13 cellular contexts compared by ENCODE assay signal in the genomic region with DNA sequence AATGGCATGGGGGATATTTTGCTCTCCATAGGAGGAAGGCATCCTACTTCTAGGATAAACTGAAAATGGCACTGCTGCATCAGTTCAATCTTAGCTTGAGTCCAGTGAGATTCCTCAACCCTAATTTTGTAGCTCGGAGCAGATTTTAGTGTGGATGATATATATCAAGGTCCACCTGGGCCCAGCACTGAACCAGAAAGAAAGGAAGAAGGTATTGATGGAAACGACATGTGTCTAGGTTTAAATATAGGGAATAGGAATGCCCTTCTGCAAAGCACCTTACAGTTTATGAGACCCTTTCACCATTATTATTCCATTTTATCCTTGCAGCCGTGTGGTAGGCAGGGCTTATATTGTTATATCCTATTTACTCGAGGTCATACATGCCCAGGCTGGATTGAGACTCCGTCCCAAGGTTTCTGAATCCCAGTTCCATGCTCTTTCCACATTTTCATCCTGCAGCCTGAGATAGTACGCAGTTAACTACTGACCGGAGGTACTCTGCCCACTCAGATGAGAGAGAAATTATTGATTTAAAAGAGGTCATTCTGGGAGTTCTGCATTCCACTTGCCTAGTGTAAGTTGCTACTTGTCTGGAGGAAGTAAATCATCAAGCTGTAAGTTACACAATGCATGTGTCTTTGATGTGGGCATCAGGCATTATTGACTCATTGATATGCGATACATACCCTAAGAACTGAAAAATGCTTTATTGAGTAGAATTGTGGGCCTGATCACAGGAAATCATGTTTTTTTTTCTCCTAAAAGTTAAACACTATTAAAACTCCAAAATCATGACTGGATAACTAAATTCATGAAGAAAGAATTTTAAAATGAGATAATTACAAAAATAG. TPM values are rescaled to one million over a fixed set of nuclear protein-coding genes. Genes with fewer than 3 reads are reported as not detected.
A peak's percentile ranks its signal among the peaks of the same experiment; 100 is the strongest.
DNase-seq lines count a peak whose midpoint lies in the region; ATAC-seq, FAIRE-seq and TF ChIP-seq lines count a peak whose summit lies in the region.
"Had no signal": no experiment of that assay in that cellular context is flagged by ENCODE, and none has a peak within 500 bp of the region (broad histone marks: within the 10 kb centered on the region; RNA-seq: fewer than 3 reads in every experiment).

No MANE protein-coding gene starts in this region.

- no TSS peak for BruUV-seq in MCF 10A (replicated peaks; lab: Mats Ljungman, UMichigan)
- BruUV-seq in HepG2 (replicated peaks; lab: Mats Ljungman, UMichigan), result TSS peak; percentile 98

- intact Hi-C loops in MCF 10A (cut with micrococcal nuclease), result no loop called here
- intact Hi-C loops in HepG2 (cut with micrococcal nuclease; ENCODE audit: unreplicated experiment), result loop anchor here (1.0 to 2.0 kb wide), 3 partner anchors 20 to 53 kb away; a partner anchor contains a TSS
- intact Hi-C loops in posterior vena cava (cut with DNase I), result no loop called here
- intact Hi-C loops in lower leg skin (cut with DNase I; ENCODE audit: low total_unique reads), result no loop called here

- in situ Hi-C loops in HepG2 (cut with HindIII; ENCODE audit: extremely low pct_ligation_motif_present, low pct_unique_long_range_greater_than_20kb), result loop anchor here (10.0 kb wide), 1 partner anchor 98 kb away; a partner anchor contains a TSS

- POLR2A ChIA-PET in MCF 10A (lab: Yijun Ruan, JAX) (interaction anchor here (0.8 to 1.4 kb wide), 6 partner anchors 39 to 733 kb away, joined by 3 to 9 read pairs (median 4); no protein-coding TSS in a partner anchor), HepG2 (lab: Yijun Ruan, JAX) (interaction anchor here (0.7 to 3.7 kb wide), 15 partner anchors 8 to 732 kb away, joined by 3 to 18 read pairs (median 9); a partner anchor contains a TSS)

- H3K9ac ChIP-seq in HepG2 (ENCODE audit: insufficient read depth, low read depth, low read length), result peak overlapping the region; percentile 70

- peak in 1 of 2 experiments; percentile 48; a peak in 1 of 4 replicates for TF ChIP-seq POLR2A in HepG2 (IDR thresholded peaks at IDR 0.05; ENCODE audit: insufficient read depth in 1 of 2, low read depth in 2 of 2, low read length in 2 of 2)
- no peak for TF ChIP-seq POLR2A in lower leg skin (IDR thresholded peaks at IDR 0.05)

- no peak overlapping the region for H3K4me3 Mint-ChIP-seq in MCF 10A (ENCODE audit: unreplicated experiment)

- peak; percentile 99 to 100 for TF ChIP-seq EP300 in HepG2 (IDR thresholded peaks at IDR 0.05; ENCODE audit: low read depth in 2 of 2, low read length in 2 of 2)
- peak; percentile 100 for TF ChIP-seq EP300 in HepG2 (CRISPR knock-in tag; IDR thresholded peaks at IDR 0.05; ENCODE audit: borderline replicate concordance)

- no peak overlapping the region for H2AFZ ChIP-seq in HepG2 (ENCODE audit: low read length)

- no peak for TF ChIP-seq RAD21 in HepG2 (CRISPR knock-in tag; IDR thresholded peaks at IDR 0.05)

- H3K36me3 ChIP-seq in HepG2 (replicated peaks in 1 of 2; ENCODE audit: control insufficient read depth in 1 of 2, insufficient read depth in 2 of 2, low read length in 2 of 2), result no peaks in the 10 kb centered on the region
- H3K36me3 ChIP-seq: right lobe of liver had no signal

- H3K9me3 ChIP-seq in HepG2 (ENCODE audit: low read length), result no peaks in the 10 kb centered on the region
- H3K9me3 ChIP-seq: right lobe of liver had no signal

- H3K27me3 ChIP-seq in HepG2 (ENCODE audit: control insufficient read depth in 1 of 2, insufficient read depth in 2 of 2, low read length in 2 of 2), result no peaks in the 10 kb centered on the region
- H3K27me3 ChIP-seq: right lobe of liver had no signal

- ATAC-seq in HepG2, result peak; percentile 99

- no peaks in the 10 kb centered on the region for H3K36me3 Mint-ChIP-seq in MCF 10A (ENCODE audit: insufficient read depth, unreplicated experiment)

- no peak overlapping the region for H3K27ac Mint-ChIP-seq in MCF 10A (ENCODE audit: low read depth, unreplicated experiment)

- H3K4me2 ChIP-seq in HepG2 (ENCODE audit: low read depth, low read length), result peak overlapping the region; percentile 61

- FAIRE-seq in HepG2 (lab: Jason Lieb, UNC), result peak; percentile 96
- FAIRE-seq: D721Med had no signal

- H3K9me3 Mint-ChIP-seq in MCF 10A (ENCODE audit: unreplicated experiment), result no peaks in the 10 kb centered on the region

- peak overlapping the region in 1 of 3 experiments; percentile 15; a peak in 1 of 6 replicates for H3K4me3 ChIP-seq in HepG2 (replicated peaks in 1 of 3; ENCODE audit: insufficient read depth in 1 of 3, low read depth in 2 of 3, low read length in 3 of 3)
- H3K4me3 ChIP-seq in lower leg skin (ENCODE audit: low read depth, poor library complexity, severe bottlenecking), result no peak overlapping the region
- H3K4me3 ChIP-seq: right lobe of liver had no signal

- no peak for TF ChIP-seq CTCF in MCF 10A (IDR thresholded peaks at IDR 0.05; ENCODE audit: unreplicated experiment)
- TF ChIP-seq CTCF in HepG2 (CRISPR knock-in tag; IDR thresholded peaks at IDR 0.05), result 0 out of 2 replicates have a peak, but pooled peaks have one; percentile 21
- TF ChIP-seq CTCF in lower leg skin (IDR thresholded peaks at IDR 0.05), result no peak

- no peaks in the 10 kb centered on the region for H3K79me2 ChIP-seq in HepG2 (ENCODE audit: insufficient read depth, low read length)

- no peaks in the 10 kb centered on the region for H3K27me3 Mint-ChIP-seq in MCF 10A (ENCODE audit: insufficient read depth, unreplicated experiment)

- CTCF ChIA-PET in MCF 10A (lab: Yijun Ruan, JAX) (interaction anchor here (0.8 to 1.2 kb wide), 3 partner anchors 85 to 592 kb away, joined by 3 to 4 read pairs (median 3); no protein-coding TSS in a partner anchor), HepG2 (lab: Yijun Ruan, JAX; ENCODE audit: low intra/inter-chr PET ratio, low total read pairs) (no interaction called here)

- 8% methylated on average over 8 of the region's 8 CpGs for WGBS in HepG2 (ENCODE audit: low lambda C conversion rate)
- 69 to 71% methylated on average over 8 of the region's 8 CpGs for WGBS in lower leg skin, 2 donors

- DNase-seq in CD1c-positive myeloid dendritic cell (ENCODE audit: extremely low spot score) (peak; percentile 37), LHCN-M2 (ENCODE audit: low read depth) (peak; percentile 85), MCF 10A (ENCODE audit: unreplicated experiment) (peak; percentile 76), HepG2 (ENCODE audit: low spot score) (peak; percentile 100), posterior vena cava (ENCODE audit: low spot score) (no peak), lower leg skin (ENCODE audit: low spot score in 2 of 2) (no peak), NCI-H1105 treated with DMSO at 0.1 percent for 48 hours (lab: John Stamatoyannopoulos, UW) (no peak), NCI-H1048 (lab: John Stamatoyannopoulos, UW) (no peak)
- DNase-seq: activated naive CD4-positive, alpha-beta T cell; NCI-H69; right lobe of liver had no signal

- H4K20me1 ChIP-seq in HepG2 (ENCODE audit: insufficient read depth, low read length), result no peaks in the 10 kb centered on the region

- H3K4me1 Mint-ChIP-seq in MCF 10A (ENCODE audit: insufficient read depth, unreplicated experiment), result peaks cover 37% of the 10 kb centered on the region

- H3K27ac ChIP-seq in HepG2 (ENCODE audit: extremely low read length, insufficient read depth, low read length), result peak overlapping the region; percentile 90
- H3K27ac ChIP-seq: right lobe of liver had no signal

- peaks cover 91% of the 10 kb centered on the region for H3K4me1 ChIP-seq in HepG2 (ENCODE audit: insufficient read depth, low read length)

RNA-seq across cellular contexts. Expression of a gene that starts 10.1 kb away (rescaled TPM):
- not detected in 2 replicates for total RNA-seq in LHCN-M2 (2014; rRNA removed)
- polyA plus RNA-seq in LHCN-M2 (2012), result not detected
- total RNA-seq in MCF 10A (2022), result not detected in 2 replicates
- 0.07 TPM in 1 of 2 replicates, not detected in the other for total RNA-seq in HepG2 (2016; rRNA removed; fragmentation: Illumina TruSeq; extraction: Trizol)
- not detected in 2 replicates for total RNA-seq in HepG2 (2016; cell fraction: cytosol; rRNA removed; fragmentation: Illumina TruSeq; extraction: Trizol; ENCODE audit: low read depth)
- not detected in 2 replicates for total RNA-seq in HepG2 (2016; cell fraction: insoluble cytoplasmic fraction; rRNA removed; fragmentation: Illumina TruSeq; extraction: Trizol)
- total RNA-seq in HepG2 (2016; cell fraction: membrane; rRNA removed; fragmentation: Illumina TruSeq; extraction: Trizol), result not detected in 2 replicates
- total RNA-seq in HepG2 (2016; cell fraction: nucleus; rRNA removed; fragmentation: Illumina TruSeq; extraction: Trizol), result 0.22 TPM in 1 of 2 replicates, not detected in the other
- polyA plus RNA-seq in HepG2 (2011; rRNA removed), result 1.2 and 1.6 TPM in 2 replicates
- 0.78 and 0.97 TPM in 2 replicates for polyA plus RNA-seq in HepG2 (2011; cell fraction: cytosol; rRNA removed)
- polyA plus RNA-seq in HepG2 (2011; cell fraction: nucleus; rRNA removed), result 1.9 and 3.2 TPM in 2 replicates
- 0.28 and 1.8 TPM in 2 replicates for polyA plus RNA-seq in HepG2 (2012)
- polyA plus RNA-seq in HepG2 (2016; cell fraction: cytosol; fragmentation: Illumina TruSeq; extraction: Trizol; ENCODE audit: low read depth), result not detected in 2 replicates
- not detected in 2 replicates for polyA plus RNA-seq in HepG2 (2016; cell fraction: insoluble cytoplasmic fraction; fragmentation: Illumina TruSeq; extraction: Trizol; ENCODE audit: low read depth)
- not detected in 2 replicates for polyA plus RNA-seq in HepG2 (2016; cell fraction: membrane; fragmentation: Illumina TruSeq; extraction: Trizol; ENCODE audit: low read depth)
- not detected in 2 replicates for polyA plus RNA-seq in HepG2 (2016; cell fraction: nucleus; fragmentation: Illumina TruSeq; extraction: Trizol; ENCODE audit: insufficient read depth, low read depth)
- polyA minus RNA-seq in HepG2 (2011; rRNA and poly(A)+ RNA removed; ENCODE audit: low replicate concordance), result 0.46 TPM in 1 of 2 replicates, not detected in the other
- 0.59 and 0.62 TPM in 2 replicates for polyA minus RNA-seq in HepG2 (2011; cell fraction: cytosol; rRNA and poly(A)+ RNA removed)
- polyA minus RNA-seq in HepG2 (2011; cell fraction: nucleus; rRNA and poly(A)+ RNA removed), result 0.52 and 1.4 TPM in 2 replicates
- total RNA-seq in posterior vena cava, result not detected
- 1 to 10 TPM in 1 of 4 donors, under 1 TPM in 1, not detected in 2; 0.51 to 8.8 TPM for total RNA-seq in lower leg skin
- total RNA-seq: lung microvascular endothelial cell, right lobe of liver had no signal

RNA-seq across cellular contexts. Expression of a gene that starts 19.2 kb away (rescaled TPM):
- not detected in 2 replicates for total RNA-seq in LHCN-M2 (2014; rRNA removed)
- not detected for polyA plus RNA-seq in LHCN-M2 (2012)
- total RNA-seq in MCF 10A (2022), result not detected in 2 replicates
- total RNA-seq in HepG2 (2016; rRNA removed; fragmentation: Illumina TruSeq; extraction: Trizol), result 24.7 and 32.9 TPM in 2 replicates
- total RNA-seq in HepG2 (2016; cell fraction: cytosol; rRNA removed; fragmentation: Illumina TruSeq; extraction: Trizol; ENCODE audit: low read depth), result 14.1 and 15.3 TPM in 2 replicates
- 23.3 and 28.9 TPM in 2 replicates for total RNA-seq in HepG2 (2016; cell fraction: insoluble cytoplasmic fraction; rRNA removed; fragmentation: Illumina TruSeq; extraction: Trizol)
- 18.4 and 19.9 TPM in 2 replicates for total RNA-seq in HepG2 (2016; cell fraction: membrane; rRNA removed; fragmentation: Illumina TruSeq; extraction: Trizol)
- 14.3 and 15.5 TPM in 2 replicates for total RNA-seq in HepG2 (2016; cell fraction: nucleus; rRNA removed; fragmentation: Illumina TruSeq; extraction: Trizol)
- polyA plus RNA-seq in HepG2 (2011; rRNA removed), result 48.4 and 51.1 TPM in 2 replicates
- 50.5 and 56.8 TPM in 2 replicates for polyA plus RNA-seq in HepG2 (2011; cell fraction: cytosol; rRNA removed)
- polyA plus RNA-seq in HepG2 (2011; cell fraction: nucleus; rRNA removed), result 21.1 and 23.4 TPM in 2 replicates
- polyA plus RNA-seq in HepG2 (2012), result 8.4 and 9.9 TPM in 2 replicates
- 11.1 and 15.1 TPM in 2 replicates for polyA plus RNA-seq in HepG2 (2016; cell fraction: cytosol; fragmentation: Illumina TruSeq; extraction: Trizol; ENCODE audit: low read depth)
- polyA plus RNA-seq in HepG2 (2016; cell fraction: insoluble cytoplasmic fraction; fragmentation: Illumina TruSeq; extraction: Trizol; ENCODE audit: low read depth), result 32.4 and 32.9 TPM in 2 replicates
- 15.7 and 15.9 TPM in 2 replicates for polyA plus RNA-seq in HepG2 (2016; cell fraction: membrane; fragmentation: Illumina TruSeq; extraction: Trizol; ENCODE audit: low read depth)
- polyA plus RNA-seq in HepG2 (2016; cell fraction: nucleus; fragmentation: Illumina TruSeq; extraction: Trizol; ENCODE audit: insufficient read depth, low read depth), result 15.6 and 16.4 TPM in 2 replicates
- polyA minus RNA-seq in HepG2 (2011; rRNA and poly(A)+ RNA removed; ENCODE audit: low replicate concordance), result 31.9 TPM in 1 of 2 replicates, not detected in the other
- 30.6 and 34.0 TPM in 2 replicates for polyA minus RNA-seq in HepG2 (2011; cell fraction: cytosol; rRNA and poly(A)+ RNA removed)
- 45.1 and 60.5 TPM in 2 replicates for polyA minus RNA-seq in HepG2 (2011; cell fraction: nucleus; rRNA and poly(A)+ RNA removed)
- total RNA-seq in posterior vena cava, result under 1 TPM; 0.24 to 0.37 TPM
- 100 to 1,000 TPM; 302 to 577 (median 454) TPM for total RNA-seq in lower leg skin

RNA-seq across cellular contexts. Expression of a gene that starts 27.5 kb away (rescaled TPM):
- total RNA-seq in LHCN-M2 (2014; rRNA removed) (not detected in 2 replicates), MCF 10A (2022) (not detected in 2 replicates), HepG2 (2016; rRNA removed; fragmentation: Illumina TruSeq; extraction: Trizol) (not detected in 2 replicates), posterior vena cava (not detected), lower leg skin (10 to 100 TPM in 1 of 4 donors, not detected in 3; 12.3 TPM)
- 0.02 TPM for polyA plus RNA-seq in LHCN-M2 (2012)
- not detected in 2 replicates for total RNA-seq in HepG2 (2016; cell fraction: cytosol; rRNA removed; fragmentation: Illumina TruSeq; extraction: Trizol; ENCODE audit: low read depth)
- total RNA-seq in HepG2 (2016; cell fraction: insoluble cytoplasmic fraction; rRNA removed; fragmentation: Illumina TruSeq; extraction: Trizol), result not detected in 2 replicates
- total RNA-seq in HepG2 (2016; cell fraction: membrane; rRNA removed; fragmentation: Illumina TruSeq; extraction: Trizol), result not detected in 2 replicates
- total RNA-seq in HepG2 (2016; cell fraction: nucleus; rRNA removed; fragmentation: Illumina TruSeq; extraction: Trizol), result not detected in 2 replicates
- polyA plus RNA-seq in HepG2 (2011; rRNA removed), result not detected in 2 replicates
- not detected in 2 replicates for polyA plus RNA-seq in HepG2 (2011; cell fraction: cytosol; rRNA removed)
- not detected in 2 replicates for polyA plus RNA-seq in HepG2 (2011; cell fraction: nucleus; rRNA removed)
- polyA plus RNA-seq in HepG2 (2012), result not detected in 2 replicates
- not detected in 2 replicates for polyA plus RNA-seq in HepG2 (2016; cell fraction: cytosol; fragmentation: Illumina TruSeq; extraction: Trizol; ENCODE audit: low read depth)
- polyA plus RNA-seq in HepG2 (2016; cell fraction: insoluble cytoplasmic fraction; fragmentation: Illumina TruSeq; extraction: Trizol; ENCODE audit: low read depth), result not detected in 2 replicates
- not detected in 2 replicates for polyA plus RNA-seq in HepG2 (2016; cell fraction: membrane; fragmentation: Illumina TruSeq; extraction: Trizol; ENCODE audit: low read depth)
- polyA plus RNA-seq in HepG2 (2016; cell fraction: nucleus; fragmentation: Illumina TruSeq; extraction: Trizol; ENCODE audit: insufficient read depth, low read depth), result not detected in 2 replicates
- polyA minus RNA-seq in HepG2 (2011; rRNA and poly(A)+ RNA removed; ENCODE audit: low replicate concordance), result not detected in 2 replicates
- not detected in 2 replicates for polyA minus RNA-seq in HepG2 (2011; cell fraction: cytosol; rRNA and poly(A)+ RNA removed)
- not detected in 2 replicates for polyA minus RNA-seq in HepG2 (2011; cell fraction: nucleus; rRNA and poly(A)+ RNA removed)
- total RNA-seq: lung microvascular endothelial cell, right lobe of liver had no signal

RNA-seq across cellular contexts. Expression of a gene that starts 37.3 kb away (rescaled TPM):
- total RNA-seq in LHCN-M2 (2014; rRNA removed) (not detected in 2 replicates), MCF 10A (2022) (not detected in 2 replicates), HepG2 (2016; rRNA removed; fragmentation: Illumina TruSeq; extraction: Trizol) (not detected in 2 replicates), posterior vena cava (not detected), lower leg skin (10 to 100 TPM in 1 of 4 donors, not detected in 3; 11.6 TPM)
- polyA plus RNA-seq in LHCN-M2 (2012), result not detected
- total RNA-seq in HepG2 (2016; cell fraction: cytosol; rRNA removed; fragmentation: Illumina TruSeq; extraction: Trizol; ENCODE audit: low read depth), result not detected in 2 replicates
- total RNA-seq in HepG2 (2016; cell fraction: insoluble cytoplasmic fraction; rRNA removed; fragmentation: Illumina TruSeq; extraction: Trizol), result not detected in 2 replicates
- total RNA-seq in HepG2 (2016; cell fraction: membrane; rRNA removed; fragmentation: Illumina TruSeq; extraction: Trizol), result not detected in 2 replicates
- not detected in 2 replicates for total RNA-seq in HepG2 (2016; cell fraction: nucleus; rRNA removed; fragmentation: Illumina TruSeq; extraction: Trizol)
- polyA plus RNA-seq in HepG2 (2011; rRNA removed), result not detected in 2 replicates
- polyA plus RNA-seq in HepG2 (2011; cell fraction: cytosol; rRNA removed), result not detected in 2 replicates
- polyA plus RNA-seq in HepG2 (2011; cell fraction: nucleus; rRNA removed), result not detected in 2 replicates
- not detected in 2 replicates for polyA plus RNA-seq in HepG2 (2012)
- polyA plus RNA-seq in HepG2 (2016; cell fraction: cytosol; fragmentation: Illumina TruSeq; extraction: Trizol; ENCODE audit: low read depth), result not detected in 2 replicates
- polyA plus RNA-seq in HepG2 (2016; cell fraction: insoluble cytoplasmic fraction; fragmentation: Illumina TruSeq; extraction: Trizol; ENCODE audit: low read depth), result not detected in 2 replicates
- polyA plus RNA-seq in HepG2 (2016; cell fraction: membrane; fragmentation: Illumina TruSeq; extraction: Trizol; ENCODE audit: low read depth), result not detected in 2 replicates
- polyA plus RNA-seq in HepG2 (2016; cell fraction: nucleus; fragmentation: Illumina TruSeq; extraction: Trizol; ENCODE audit: insufficient read depth, low read depth), result not detected in 2 replicates
- polyA minus RNA-seq in HepG2 (2011; rRNA and poly(A)+ RNA removed; ENCODE audit: low replicate concordance), result not detected in 2 replicates
- not detected in 2 replicates for polyA minus RNA-seq in HepG2 (2011; cell fraction: cytosol; rRNA and poly(A)+ RNA removed)
- polyA minus RNA-seq in HepG2 (2011; cell fraction: nucleus; rRNA and poly(A)+ RNA removed), result not detected in 2 replicates
- total RNA-seq: lung microvascular endothelial cell, right lobe of liver had no signal

RNA-seq across cellular contexts. Expression of a gene that starts 43.1 kb away (rescaled TPM):
- not detected in 2 replicates for total RNA-seq in LHCN-M2 (2014; rRNA removed)
- not detected for polyA plus RNA-seq in LHCN-M2 (2012)
- total RNA-seq in MCF 10A (2022), result not detected in 2 replicates
- total RNA-seq in HepG2 (2016; rRNA removed; fragmentation: Illumina TruSeq; extraction: Trizol), result not detected in 2 replicates
- total RNA-seq in HepG2 (2016; cell fraction: cytosol; rRNA removed; fragmentation: Illumina TruSeq; extraction: Trizol; ENCODE audit: low read depth), result not detected in 2 replicates
- total RNA-seq in HepG2 (2016; cell fraction: insoluble cytoplasmic fraction; rRNA removed; fragmentation: Illumina TruSeq; extraction: Trizol), result not detected in 2 replicates
- not detected in 2 replicates for total RNA-seq in HepG2 (2016; cell fraction: membrane; rRNA removed; fragmentation: Illumina TruSeq; extraction: Trizol)
- total RNA-seq in HepG2 (2016; cell fraction: nucleus; rRNA removed; fragmentation: Illumina TruSeq; extraction: Trizol), result not detected in 2 replicates
- not detected in 2 replicates for polyA plus RNA-seq in HepG2 (2011; rRNA removed)
- polyA plus RNA-seq in HepG2 (2011; cell fraction: cytosol; rRNA removed), result not detected in 2 replicates
- 0.29 TPM in 1 of 2 replicates, not detected in the other for polyA plus RNA-seq in HepG2 (2011; cell fraction: nucleus; rRNA removed)
- polyA plus RNA-seq in HepG2 (2012), result not detected in 2 replicates
- not detected in 2 replicates for polyA plus RNA-seq in HepG2 (2016; cell fraction: cytosol; fragmentation: Illumina TruSeq; extraction: Trizol; ENCODE audit: low read depth)
- not detected in 2 replicates for polyA plus RNA-seq in HepG2 (2016; cell fraction: insoluble cytoplasmic fraction; fragmentation: Illumina TruSeq; extraction: Trizol; ENCODE audit: low read depth)
- polyA plus RNA-seq in HepG2 (2016; cell fraction: membrane; fragmentation: Illumina TruSeq; extraction: Trizol; ENCODE audit: low read depth), result not detected in 2 replicates
- polyA plus RNA-seq in HepG2 (2016; cell fraction: nucleus; fragmentation: Illumina TruSeq; extraction: Trizol; ENCODE audit: insufficient read depth, low read depth), result not detected in 2 replicates
- not detected in 2 replicates for polyA minus RNA-seq in HepG2 (2011; rRNA and poly(A)+ RNA removed; ENCODE audit: low replicate concordance)
- not detected in 2 replicates for polyA minus RNA-seq in HepG2 (2011; cell fraction: cytosol; rRNA and poly(A)+ RNA removed)
- not detected in 2 replicates for polyA minus RNA-seq in HepG2 (2011; cell fraction: nucleus; rRNA and poly(A)+ RNA removed)
- total RNA-seq in posterior vena cava, result not detected
- total RNA-seq in lower leg skin, result 10 to 100 TPM in 1 of 4 donors, not detected in 3; 84.1 TPM
- total RNA-seq: lung microvascular endothelial cell, right lobe of liver had no signal

Comparison
In these comparisons a context has a peak if more than half of its experiments do, and no peak if none do; other contexts are left out.
1. DNase-seq: peak in CD1c-positive myeloid dendritic cell (single experiment), LHCN-M2 (single experiment), MCF 10A (single experiment) and HepG2 (single experiment); none in posterior vena cava (single experiment), lower leg skin (0 of 2), NCI-H1105 treated with DMSO at 0.1 percent for 48 hours (single experiment) and NCI-H1048 (single experiment).
2. RNA of a gene that starts 19.2 kb away (total RNA-seq): 302 to 577 TPM in lower leg skin and 14.1 to 32.9 TPM in HepG2; 0.24 to 0.37 TPM in posterior vena cava, not detected in MCF 10A and not detected in LHCN-M2; every median in the first group is over 10 times any median in the second.